In the genomic region with DNA sequence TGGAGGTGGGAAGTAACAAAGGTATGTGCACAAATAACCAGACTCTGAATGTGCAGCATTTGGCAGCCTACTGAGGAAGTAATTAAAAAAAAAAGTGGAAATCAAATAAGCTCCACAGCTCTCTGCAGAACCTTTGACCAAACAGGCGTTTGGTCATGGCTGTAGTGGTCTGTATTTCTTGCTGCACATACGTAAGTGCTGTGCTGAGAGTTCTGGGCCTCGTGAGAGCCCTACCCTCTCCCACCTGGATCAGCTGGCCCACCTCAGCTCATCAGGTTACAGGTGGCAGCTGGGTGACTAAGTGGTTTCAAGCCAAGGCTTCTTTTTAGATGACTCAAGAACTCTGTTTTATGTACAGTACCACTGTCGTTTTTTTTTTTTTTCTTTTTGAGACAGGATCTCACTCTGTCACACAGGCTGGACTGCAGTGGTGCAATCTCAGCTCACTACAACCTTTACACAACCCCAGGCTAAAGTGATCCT, we compare ENCODE assay signal across 1 cellular context.
TF ChIP-seq lines count a peak whose summit lies in the region.

No MANE protein-coding gene starts in this region.

TF ChIP-seq in SK-N-SH treated with all-trans-retinoic acid at 6 μM for 48 hours, 23 proteins besides CTCF, POLR2A, EP300 and RAD21 (continued from another document):
- TF ChIP-seq, protein P1, sequence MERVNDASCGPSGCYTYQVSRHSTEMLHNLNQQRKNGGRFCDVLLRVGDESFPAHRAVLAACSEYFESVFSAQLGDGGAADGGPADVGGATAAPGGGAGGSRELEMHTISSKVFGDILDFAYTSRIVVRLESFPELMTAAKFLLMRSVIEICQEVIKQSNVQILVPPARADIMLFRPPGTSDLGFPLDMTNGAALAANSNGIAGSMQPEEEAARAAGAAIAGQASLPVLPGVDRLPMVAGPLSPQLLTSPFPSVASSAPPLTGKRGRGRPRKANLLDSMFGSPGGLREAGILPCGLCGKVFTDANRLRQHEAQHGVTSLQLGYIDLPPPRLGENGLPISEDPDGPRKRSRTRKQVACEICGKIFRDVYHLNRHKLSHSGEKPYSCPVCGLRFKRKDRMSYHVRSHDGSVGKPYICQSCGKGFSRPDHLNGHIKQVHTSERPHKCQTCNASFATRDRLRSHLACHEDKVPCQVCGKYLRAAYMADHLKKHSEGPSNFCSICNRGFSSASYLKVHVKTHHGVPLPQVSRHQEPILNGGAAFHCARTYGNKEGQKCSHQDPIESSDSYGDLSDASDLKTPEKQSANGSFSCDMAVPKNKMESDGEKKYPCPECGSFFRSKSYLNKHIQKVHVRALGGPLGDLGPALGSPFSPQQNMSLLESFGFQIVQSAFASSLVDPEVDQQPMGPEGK (CRISPR knock-in tag; IDR thresholded peaks at IDR 0.05; ENCODE audit: borderline replicate concordance), result no peak
- TF ChIP-seq ZFP3 (CRISPR knock-in tag; IDR thresholded peaks at IDR 0.05) (no peak), ARNTL (CRISPR knock-in tag; IDR thresholded peaks at IDR 0.05; ENCODE audit: borderline replicate concordance, low read depth) (no peak), OSR1 (CRISPR knock-in tag; IDR thresholded peaks at IDR 0.05) (no peak), PPARA (CRISPR knock-in tag; IDR thresholded peaks at IDR 0.05; ENCODE audit: borderline replicate concordance) (no peak), ISL1 (CRISPR knock-in tag; IDR thresholded peaks at IDR 0.05) (no peak), RARB (CRISPR knock-in tag; IDR thresholded peaks at IDR 0.05) (no peak), ZNF8 (CRISPR knock-in tag; IDR thresholded peaks at IDR 0.05) (no peak), ZC3H10 (CRISPR knock-in tag; IDR thresholded peaks at IDR 0.05) (no peak)
